Comparison of ENCODE assay signal across 11 cellular contexts in the genomic region with DNA sequence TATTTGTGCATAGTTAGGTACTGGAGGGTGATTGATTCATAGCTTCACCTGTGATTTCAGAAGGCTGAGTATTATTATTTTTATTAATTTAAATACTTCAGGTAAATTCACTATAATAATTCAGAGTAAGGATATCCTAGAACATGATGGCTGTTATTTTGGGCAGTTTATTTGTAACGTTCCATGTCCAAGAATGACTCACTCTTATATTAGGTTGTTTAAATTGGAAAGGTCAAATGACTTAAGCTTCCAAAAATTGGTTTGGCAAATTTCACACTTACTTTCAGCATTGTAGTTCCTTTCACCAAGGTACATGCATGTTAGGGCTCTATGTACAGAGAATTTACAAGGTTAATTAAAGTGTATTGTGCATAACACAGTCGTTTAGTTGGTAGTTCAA.
"Had no signal": no experiment of that assay in that cellular context is flagged by ENCODE, and none has a peak within 500 bp of the region (broad histone marks: within the 10 kb centered on the region; RNA-seq: fewer than 3 reads in every experiment).

No MANE protein-coding gene starts in this region.

- H3K9me3 ChIP-seq: adrenal gland, colonic mucosa had no signal

- H3K4me3 ChIP-seq: adrenal gland, cardiac muscle cell, colonic mucosa, lung had no signal

- H3K27ac ChIP-seq: adrenal gland, cardiac muscle cell, colonic mucosa had no signal

- H3K36me3 ChIP-seq: adrenal gland, cardiac muscle cell, colonic mucosa had no signal

- DNase-seq: activated CD4-positive, alpha-beta T cell treated with anti-CD3 and anti-CD28 coated beads for 48 hours; activated naive CD4-positive, alpha-beta T cell treated with anti-CD3 and anti-CD28 coated beads for 36 hours; adrenal gland; colonic mucosa; effector CD8-positive, alpha-beta T cell; glutamatergic neuron; naive B cell; posterior cingulate gyrus; trophoblast cell had no signal

- H3K27me3 ChIP-seq: adrenal gland, cardiac muscle cell, colonic mucosa had no signal

- H3K4me1 ChIP-seq: adrenal gland, colonic mucosa had no signal
